ENCODE assay signal across 1 cellular context in the genomic region with DNA sequence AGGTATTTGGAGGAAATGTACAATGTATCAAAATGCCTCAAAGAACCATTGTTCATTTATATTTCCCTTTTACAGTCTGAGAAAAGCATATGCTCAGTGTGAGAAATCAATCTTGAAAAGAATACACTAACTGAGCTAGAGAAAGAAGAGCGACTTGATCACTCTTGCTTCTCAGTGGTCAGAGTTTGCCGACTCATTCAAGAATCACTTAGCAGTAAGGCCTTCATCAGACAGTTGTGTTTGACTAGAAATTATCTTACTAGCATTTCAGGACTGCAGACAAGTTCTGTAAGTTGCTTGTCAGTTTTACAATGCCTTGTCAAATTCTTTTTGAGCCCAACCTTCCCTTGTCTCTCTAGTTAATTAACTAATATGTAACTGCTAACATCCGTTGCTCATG.
TF ChIP-seq lines count a peak whose summit lies in the region.

No MANE protein-coding gene starts in this region.

TF ChIP-seq in HepG2, 621 proteins besides CTCF, POLR2A, EP300 and RAD21:
- TF ChIP-seq HOXA5 (CRISPR knock-in tag; IDR thresholded peaks at IDR 0.05) = no peak
- no peak for TF ChIP-seq ZNF263 (CRISPR knock-in tag; IDR thresholded peaks at IDR 0.05)
- TF ChIP-seq, protein P1, sequence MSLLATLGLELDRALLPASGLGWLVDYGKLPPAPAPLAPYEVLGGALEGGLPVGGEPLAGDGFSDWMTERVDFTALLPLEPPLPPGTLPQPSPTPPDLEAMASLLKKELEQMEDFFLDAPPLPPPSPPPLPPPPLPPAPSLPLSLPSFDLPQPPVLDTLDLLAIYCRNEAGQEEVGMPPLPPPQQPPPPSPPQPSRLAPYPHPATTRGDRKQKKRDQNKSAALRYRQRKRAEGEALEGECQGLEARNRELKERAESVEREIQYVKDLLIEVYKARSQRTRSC (CRISPR knock-in tag; IDR thresholded peaks at IDR 0.05; ENCODE audit: low read depth) = no peak
- TF ChIP-seq ZNF274 (CRISPR knock-in tag; IDR thresholded peaks at IDR 0.05) = no peak
- TF ChIP-seq REPIN1 (CRISPR knock-in tag; IDR thresholded peaks at IDR 0.05; ENCODE audit: borderline replicate concordance, low read depth) = no peak
- TF ChIP-seq GFI1 (CRISPR knock-in tag; IDR thresholded peaks at IDR 0.05; ENCODE audit: borderline replicate concordance) = no peak
